Comparison of ENCODE assay signal across 11 cellular contexts in the genomic region with DNA sequence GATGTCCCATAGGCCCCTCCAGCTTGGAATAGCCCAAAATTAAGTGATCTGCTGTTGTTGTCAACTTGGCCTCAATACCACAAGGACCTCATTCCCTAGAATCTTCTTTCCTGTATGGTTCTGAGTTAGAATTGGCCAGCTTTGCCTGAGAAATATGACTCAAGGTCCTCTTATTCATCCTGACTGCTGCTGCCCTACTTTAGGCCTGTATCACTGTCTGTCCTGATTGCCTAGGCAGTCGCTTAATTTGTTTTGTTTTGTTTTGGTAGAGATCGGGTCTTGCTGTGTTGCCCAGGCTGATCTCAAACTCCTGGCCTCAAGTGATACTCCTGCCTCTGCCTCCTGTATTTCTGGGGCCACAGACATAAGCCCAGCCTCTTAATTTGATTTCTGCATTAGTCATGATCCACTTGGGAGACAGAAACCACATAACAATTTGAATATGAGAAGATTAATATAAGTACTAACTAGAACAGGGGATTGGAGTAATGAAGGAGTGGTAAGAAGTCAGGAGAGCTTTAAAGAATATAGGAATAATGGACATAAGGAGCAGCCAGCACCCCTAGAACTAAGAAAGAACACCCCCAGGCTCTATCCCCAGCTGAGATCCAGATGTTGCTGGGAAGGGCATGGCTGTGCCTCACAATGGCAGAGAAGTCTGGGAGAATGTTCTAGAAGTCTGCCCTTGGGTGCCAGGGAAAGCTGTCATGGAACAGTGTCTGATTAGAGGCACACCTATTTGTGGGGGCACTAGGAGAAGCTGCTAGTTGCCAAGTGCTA. TPM values are rescaled to one million over a fixed set of nuclear protein-coding genes. Genes with fewer than 3 reads are reported as not detected.
DNase-seq lines count a peak whose midpoint lies in the region; ATAC-seq, FAIRE-seq and TF ChIP-seq lines count a peak whose summit lies in the region.
"Had no signal": no experiment of that assay in that cellular context is flagged by ENCODE, and none has a peak within 500 bp of the region (broad histone marks: within the 10 kb centered on the region; RNA-seq: fewer than 3 reads in every experiment).

No MANE protein-coding gene starts in this region.

- peak overlapping the region; percentile 14 for H3K27ac Mint-ChIP-seq in activated CD4-positive, alpha-beta T cell treated with anti-CD3 and anti-CD28 coated beads for 36 hours
- peak overlapping the region in 2 of 3 donors; percentile 46 to 90 for H3K27ac Mint-ChIP-seq in IgD-negative memory B cell
- peak overlapping the region; percentile 92 for H3K27ac Mint-ChIP-seq in stimulated activated effector memory CD8-positive, alpha-beta T cell treated with anti-CD3 and anti-CD28 coated beads, Interleukin-12 subunit alpha, Interleukin-12 subunit beta, amount 100 ng/mL, for 72 hours

- H3K4me3 ChIP-seq in K562, result no peak overlapping the region
- H3K4me3 ChIP-seq: upper lobe of left lung had no signal

- H3K36me3 Mint-ChIP-seq in activated CD4-positive, alpha-beta T cell treated with anti-CD3 and anti-CD28 coated beads for 36 hours (ENCODE audit: low read depth), result peaks cover 7% of the 10 kb centered on the region
- peaks cover 4% of the 10 kb centered on the region for H3K36me3 Mint-ChIP-seq in IgD-negative memory B cell
- H3K36me3 Mint-ChIP-seq in stimulated activated effector memory CD8-positive, alpha-beta T cell treated with anti-CD3 and anti-CD28 coated beads, Interleukin-12 subunit alpha, Interleukin-12 subunit beta, amount 100 ng/mL, for 72 hours, result peaks cover 11% of the 10 kb centered on the region

- 18% methylated on average over 2 of the region's 2 CpGs for WGBS in K562 (ENCODE audit: insufficient coverage, low coverage, missing lambda C conversion rate)

- no peaks in the 10 kb centered on the region for H4K20me1 ChIP-seq in K562 (replicated peaks; ENCODE audit: control insufficient read depth, insufficient read depth, low read length)

- no peaks in the 10 kb centered on the region for H3K27me3 Mint-ChIP-seq in activated CD4-positive, alpha-beta T cell treated with anti-CD3 and anti-CD28 coated beads for 36 hours
- H3K27me3 Mint-ChIP-seq in IgD-negative memory B cell, result no peaks in the 10 kb centered on the region

- no peaks in the 10 kb centered on the region for H3K36me3 ChIP-seq in K562 (ENCODE audit: control insufficient read depth, insufficient read depth, low read length)
- H3K36me3 ChIP-seq: upper lobe of left lung had no signal

- DNase-seq in activated CD4-positive, alpha-beta T cell treated with anti-CD3 and anti-CD28 coated beads for 36 hours, result no peak
- DNase-seq in activated CD4-positive, alpha-beta T cell treated with anti-CD3 and anti-CD28 coated beads for 48 hours, result no peak
- DNase-seq in K562 (ENCODE audit: extremely low read depth in 1 of 4, low spot score in 3 of 4), result no peak
- DNase-seq in stimulated activated effector memory CD8-positive, alpha-beta T cell treated with anti-CD3 and anti-CD28 coated beads, Interleukin-12 subunit alpha, Interleukin-12 subunit beta, amount 100 ng/mL, for 72 hours (ENCODE audit: low spot score in 2 of 2), result no peak
- DNase-seq in left colon, result no peak
- no peak for DNase-seq in NCI-H526 treated with DMSO at 0.1 percent for 48 hours (lab: John Stamatoyannopoulos, UW)

- POLR2A ChIA-PET in activated CD4-positive, alpha-beta T cell treated with anti-CD3 and anti-CD28 coated beads for 36 hours (lab: Charles Lee), result interaction anchor here (0.6 to 1.1 kb wide), 5 partner anchors 41 to 247 kb away, joined by 3 to 5 read pairs (median 3); no protein-coding TSS in a partner anchor
- POLR2A ChIA-PET in K562 (lab: Yijun Ruan, JAX), result interaction anchor here (0.6 to 1.7 kb wide), 15 partner anchors 9 to 1732 kb away, joined by 3 to 8 read pairs (median 3); partner anchors contain the start of gene ATP6V1G1

- peak; percentile 56 for ATAC-seq in activated CD4-positive, alpha-beta T cell treated with anti-CD3 and anti-CD28 coated beads for 36 hours
- peak; percentile 39 for ATAC-seq in K562
- peak; percentile 87 for ATAC-seq in stimulated activated effector memory CD8-positive, alpha-beta T cell treated with anti-CD3 and anti-CD28 coated beads, Interleukin-12 subunit alpha, Interleukin-12 subunit beta, amount 100 ng/mL, for 72 hours
- no peak for ATAC-seq in left colon
- ATAC-seq in GM21737 (IDR thresholded peaks at IDR 0.05; ENCODE audit: unreplicated experiment), result no peak

- TF ChIP-seq EP300 in K562 (IDR thresholded peaks at IDR 0.05; ENCODE audit: low read length), result no peak

- H2AFZ ChIP-seq in K562 (ENCODE audit: low read depth, low read length), result peak overlapping the region; percentile 61; the same call in 1 of the 2 replicates

- peaks cover 26% of the 10 kb centered on the region for H3K4me1 Mint-ChIP-seq in activated CD4-positive, alpha-beta T cell treated with anti-CD3 and anti-CD28 coated beads for 36 hours
- H3K4me1 Mint-ChIP-seq in IgD-negative memory B cell, result peaks cover 13 to 19% (median 13%) of the 10 kb centered on the region in 3 donors
- H3K4me1 Mint-ChIP-seq in stimulated activated effector memory CD8-positive, alpha-beta T cell treated with anti-CD3 and anti-CD28 coated beads, Interleukin-12 subunit alpha, Interleukin-12 subunit beta, amount 100 ng/mL, for 72 hours, result peaks cover 22% of the 10 kb centered on the region

- H3K27ac ChIP-seq in K562 (ENCODE audit: extremely low read depth, low read depth, low read length), result no peak overlapping the region
- H3K27ac ChIP-seq: upper lobe of left lung had no signal

- H3K9ac ChIP-seq in K562 (ENCODE audit: insufficient read depth in 1 of 2, low read depth in 2 of 2, low read length in 2 of 2), result peak overlapping the region in 1 of 2 experiments; percentile 11; a peak in 1 of 4 replicates

- intact Hi-C loops in activated CD4-positive, alpha-beta T cell treated with anti-CD3 and anti-CD28 coated beads for 36 hours (cut with DNase I, micrococcal nuclease), result loop anchor here (1.0 to 5.0 kb wide), 9 partner anchors 36 to 546 kb away; partner anchors contain the start of gene WHRN (in 2 of the 2)
- intact Hi-C loops in K562 (cut with micrococcal nuclease) (loop anchor here (1.0 to 5.0 kb wide), 6 partner anchors 115 to 316 kb away; no protein-coding TSS in a partner anchor), left colon (cut with DNase I, micrococcal nuclease) (loop anchor here (5.0 to 10.0 kb wide), 3 partner anchors 166 to 246 kb away; no protein-coding TSS in a partner anchor)

- CTCF ChIA-PET in activated CD4-positive, alpha-beta T cell treated with anti-CD3 and anti-CD28 coated beads for 36 hours (lab: Charles Lee), result interaction anchor here (0.6 to 5.7 kb wide), 88 partner anchors 9 to 872 kb away, joined by 3 to 148 read pairs (median 5); partner anchors contain the start of genes AKNA, ATP6V1G1, TEX48 and TNFSF15
- CTCF ChIA-PET in K562 (lab: Yijun Ruan, JAX; ENCODE audit: low intra/inter-chr PET ratio), result interaction anchor here (0.8 to 2.1 kb wide), 8 partner anchors 115 to 311 kb away, joined by 3 to 14 read pairs (median 4); no protein-coding TSS in a partner anchor

- BruUV-seq in K562 (replicated peaks; lab: Mats Ljungman, UMichigan), result no TSS peak

- H3K9me3 Mint-ChIP-seq in activated CD4-positive, alpha-beta T cell treated with anti-CD3 and anti-CD28 coated beads for 36 hours (ENCODE audit: low read depth), result no peaks in the 10 kb centered on the region
- no peaks in the 10 kb centered on the region for H3K9me3 Mint-ChIP-seq in IgD-negative memory B cell
- H3K9me3 Mint-ChIP-seq in stimulated activated effector memory CD8-positive, alpha-beta T cell treated with anti-CD3 and anti-CD28 coated beads, Interleukin-12 subunit alpha, Interleukin-12 subunit beta, amount 100 ng/mL, for 72 hours, result no peaks in the 10 kb centered on the region

- FAIRE-seq in K562 (lab: Jason Lieb, UNC), result no peak

- no peaks in the 10 kb centered on the region for H3K9me1 ChIP-seq in K562 (ENCODE audit: control insufficient read depth, insufficient read depth, low read length)

- in situ Hi-C loops in K562 (cut with MboI), result loop anchor here (5.0 kb wide), 1 partner anchor 221 kb away; no protein-coding TSS in a partner anchor

- H3K27me3 ChIP-seq in K562 (ENCODE audit: control insufficient read depth in 2 of 2, insufficient read depth in 2 of 2, low read length in 2 of 2), result peaks cover 0 to 11% of the 10 kb centered on the region in 2 experiments; a peak in 1 of 5 replicates
- H3K27me3 ChIP-seq: upper lobe of left lung had no signal

- no peak overlapping the region for H3K4me2 ChIP-seq in K562 (ENCODE audit: insufficient read depth, low read length)

- TF ChIP-seq CTCF in K562 (IDR thresholded peaks at IDR 0.05 in 2 of 3, conservative IDR thresholded peaks at IDR 0.05 in 1 of 3; ENCODE audit: insufficient read depth in 2 of 3, low read depth in 1 of 3, low read length in 3 of 3), result no peak

- peaks cover 0 to 5% of the 10 kb centered on the region in 2 experiments; a peak in 1 of 5 replicates for H3K4me1 ChIP-seq in K562 (replicated peaks in 1 of 2; ENCODE audit: control insufficient read depth in 2 of 2, insufficient read depth in 2 of 2, low read length in 2 of 2)

- no peak for TF ChIP-seq POLR2A in K562 (conservative IDR thresholded peaks at IDR 0.05)

- no peaks in the 10 kb centered on the region for H3K79me2 ChIP-seq in K562 (ENCODE audit: control insufficient read depth, insufficient read depth, low read length)

- TF ChIP-seq RAD21 in K562 (CRISPR knock-in tag; conservative IDR thresholded peaks at IDR 0.05 in 1 of 2, IDR thresholded peaks at IDR 0.05 in 1 of 2), result no peak

- no peaks in the 10 kb centered on the region for H3K9me3 ChIP-seq in K562 (replicated peaks; ENCODE audit: control insufficient read depth, insufficient read depth, low read depth, low read length)
- H3K9me3 ChIP-seq: upper lobe of left lung had no signal

- no peak overlapping the region for H3K4me3 Mint-ChIP-seq in activated CD4-positive, alpha-beta T cell treated with anti-CD3 and anti-CD28 coated beads for 36 hours
- H3K4me3 Mint-ChIP-seq in IgD-negative memory B cell, result peak overlapping the region in 2 of 4 donors; percentile 43 to 55
- peak overlapping the region; percentile 48 for H3K4me3 Mint-ChIP-seq in stimulated activated effector memory CD8-positive, alpha-beta T cell treated with anti-CD3 and anti-CD28 coated beads, Interleukin-12 subunit alpha, Interleukin-12 subunit beta, amount 100 ng/mL, for 72 hours

RNA-seq across cellular contexts. Expression of gene TEX53, which starts 4.6 kb away (rescaled TPM):
- not detected for total RNA-seq in activated CD4-positive, alpha-beta T cell treated with anti-CD3 and anti-CD28 coated beads for 36 hours
- not detected for polyA plus RNA-seq in IgD-negative memory B cell
- total RNA-seq in K562 (2011; cell fraction: chromatin; rRNA removed; ENCODE audit: low replicate concordance), result not detected in 2 replicates
- not detected in 2 replicates for total RNA-seq in K562 (2011; cell fraction: nucleolus; rRNA removed)
- total RNA-seq in K562 (2011; cell fraction: nucleoplasm; rRNA removed), result not detected in 2 replicates
- total RNA-seq in K562 (2014; rRNA removed), result not detected in 2 replicates
- total RNA-seq in K562 (2014; rRNA removed; fragmentation: Illumina TruSeq; extraction: Trizol), result not detected in 2 replicates
- total RNA-seq in K562 (2015; rRNA removed; fragmentation: Illumina TruSeq; extraction: Trizol), result not detected in 2 replicates
- total RNA-seq in K562 (2021), result not detected in 2 replicates
- not detected in 2 replicates for polyA plus RNA-seq in K562 (2011; rRNA removed)
- polyA plus RNA-seq in K562 (2011; cell fraction: cytosol; rRNA removed), result not detected in 2 replicates
- polyA plus RNA-seq in K562 (2011; cell fraction: nucleus; rRNA removed), result not detected in 2 replicates
- polyA plus RNA-seq in K562 (2012), result not detected in 2 replicates
- not detected in 2 replicates for polyA plus RNA-seq in K562 (2014; fragmentation: Illumina TruSeq; extraction: Trizol)
- polyA plus RNA-seq in K562 (2014; fragmentation: Nextera tagmentation; extraction: Ambion mirVana), result not detected
- polyA plus RNA-seq in K562 (2014; rRNA removed), result not detected in 2 replicates
- not detected in 2 replicates for polyA minus RNA-seq in K562 (2011; rRNA and poly(A)+ RNA removed)
- not detected in 2 replicates for polyA minus RNA-seq in K562 (2011; cell fraction: cytosol; rRNA and poly(A)+ RNA removed)
- polyA minus RNA-seq in K562 (2011; cell fraction: nucleus; rRNA and poly(A)+ RNA removed), result not detected in 2 replicates
- total RNA-seq in left colon, result not detected
- total RNA-seq: dermis microvascular lymphatic vessel endothelial cell, upper lobe of left lung had no signal
- polyA plus RNA-seq: keratinocyte had no signal

RNA-seq across cellular contexts. Expression of gene TEX48, which starts 29.0 kb away (rescaled TPM):
- total RNA-seq in activated CD4-positive, alpha-beta T cell treated with anti-CD3 and anti-CD28 coated beads for 36 hours, result under 1 TPM; 0.69 to 0.75 TPM
- not detected for polyA plus RNA-seq in IgD-negative memory B cell
- not detected in 2 replicates for total RNA-seq in K562 (2011; cell fraction: chromatin; rRNA removed; ENCODE audit: low replicate concordance)
- total RNA-seq in K562 (2011; cell fraction: nucleolus; rRNA removed), result not detected in 2 replicates
- not detected in 2 replicates for total RNA-seq in K562 (2011; cell fraction: nucleoplasm; rRNA removed)
- total RNA-seq in K562 (2014; rRNA removed), result not detected in 2 replicates
- not detected in 2 replicates for total RNA-seq in K562 (2014; rRNA removed; fragmentation: Illumina TruSeq; extraction: Trizol)
- not detected in 2 replicates for total RNA-seq in K562 (2015; rRNA removed; fragmentation: Illumina TruSeq; extraction: Trizol)
- not detected in 2 replicates for total RNA-seq in K562 (2021)
- not detected in 2 replicates for polyA plus RNA-seq in K562 (2011; rRNA removed)
- not detected in 2 replicates for polyA plus RNA-seq in K562 (2011; cell fraction: cytosol; rRNA removed)
- polyA plus RNA-seq in K562 (2011; cell fraction: nucleus; rRNA removed), result not detected in 2 replicates
- polyA plus RNA-seq in K562 (2012), result not detected in 2 replicates
- not detected in 2 replicates for polyA plus RNA-seq in K562 (2014; fragmentation: Illumina TruSeq; extraction: Trizol)
- not detected for polyA plus RNA-seq in K562 (2014; fragmentation: Nextera tagmentation; extraction: Ambion mirVana)
- not detected in 2 replicates for polyA plus RNA-seq in K562 (2014; rRNA removed)
- not detected in 2 replicates for polyA minus RNA-seq in K562 (2011; rRNA and poly(A)+ RNA removed)
- polyA minus RNA-seq in K562 (2011; cell fraction: cytosol; rRNA and poly(A)+ RNA removed), result not detected in 2 replicates
- polyA minus RNA-seq in K562 (2011; cell fraction: nucleus; rRNA and poly(A)+ RNA removed), result not detected in 2 replicates
- not detected for total RNA-seq in left colon
- total RNA-seq: dermis microvascular lymphatic vessel endothelial cell, upper lobe of left lung had no signal
- polyA plus RNA-seq: keratinocyte had no signal

RNA-seq across cellular contexts. Expression of gene TMEM268, which starts 41.9 kb away (rescaled TPM):
- 10 to 100 TPM; 23.3 to 29.4 TPM for total RNA-seq in activated CD4-positive, alpha-beta T cell treated with anti-CD3 and anti-CD28 coated beads for 36 hours
- polyA plus RNA-seq in IgD-negative memory B cell, result 15.9 TPM
- 35.2 and 43.1 TPM in 2 replicates for total RNA-seq in K562 (2011; cell fraction: chromatin; rRNA removed; ENCODE audit: low replicate concordance)
- total RNA-seq in K562 (2011; cell fraction: nucleolus; rRNA removed), result 25.1 and 26.3 TPM in 2 replicates
- total RNA-seq in K562 (2011; cell fraction: nucleoplasm; rRNA removed), result 33.6 and 48.1 TPM in 2 replicates
- total RNA-seq in K562 (2014; rRNA removed), result 9.1 and 11.5 TPM in 2 replicates
- 10.0 and 10.8 TPM in 2 replicates for total RNA-seq in K562 (2014; rRNA removed; fragmentation: Illumina TruSeq; extraction: Trizol)
- 7.1 and 8.6 TPM in 2 replicates for total RNA-seq in K562 (2015; rRNA removed; fragmentation: Illumina TruSeq; extraction: Trizol)
- total RNA-seq in K562 (2021), result 14.8 and 17.3 TPM in 2 replicates
- polyA plus RNA-seq in K562 (2011; rRNA removed), result 19.3 and 19.4 TPM in 2 replicates
- polyA plus RNA-seq in K562 (2011; cell fraction: cytosol; rRNA removed), result 10.1 and 20.0 TPM in 2 replicates
- polyA plus RNA-seq in K562 (2011; cell fraction: nucleus; rRNA removed), result 10.2 and 12.8 TPM in 2 replicates
- 7.4 and 20.0 TPM in 2 replicates for polyA plus RNA-seq in K562 (2012)
- 19.4 and 19.6 TPM in 2 replicates for polyA plus RNA-seq in K562 (2014; fragmentation: Illumina TruSeq; extraction: Trizol)
- 1 to 10 TPM; 2.6 to 2.7 TPM for polyA plus RNA-seq in K562 (2014; fragmentation: Nextera tagmentation; extraction: Ambion mirVana)
- 8.4 and 10.5 TPM in 2 replicates for polyA plus RNA-seq in K562 (2014; rRNA removed)
- polyA minus RNA-seq in K562 (2011; rRNA and poly(A)+ RNA removed), result 19.3 and 23.1 TPM in 2 replicates
- polyA minus RNA-seq in K562 (2011; cell fraction: cytosol; rRNA and poly(A)+ RNA removed), result 7.8 and 12.3 TPM in 2 replicates
- polyA minus RNA-seq in K562 (2011; cell fraction: nucleus; rRNA and poly(A)+ RNA removed), result 4.7 and 6.6 TPM in 2 replicates
- 1 to 10 TPM; 6.8 to 9.4 TPM for total RNA-seq in left colon

Comparison
In these comparisons a context has a peak if more than half of its experiments do, and no peak if none do; other contexts are left out.
1. ATAC-seq: peak in activated CD4-positive, alpha-beta T cell treated with anti-CD3 and anti-CD28 coated beads for 36 hours (single experiment), K562 (single experiment) and stimulated activated effector memory CD8-positive, alpha-beta T cell treated with anti-CD3 and anti-CD28 coated beads, Interleukin-12 subunit alpha, Interleukin-12 subunit beta, amount 100 ng/mL, for 72 hours (single experiment); none in left colon (single experiment) and GM21737 (single experiment).
2. H3K27ac Mint-ChIP-seq: peak in every context shown above with its lines; median percentile 92 in stimulated activated effector memory CD8-positive, alpha-beta T cell treated with anti-CD3 and anti-CD28 coated beads, Interleukin-12 subunit alpha, Interleukin-12 subunit beta, amount 100 ng/mL, for 72 hours; 68 in IgD-negative memory B cell; 14 in activated CD4-positive, alpha-beta T cell treated with anti-CD3 and anti-CD28 coated beads for 36 hours.